1 cellular context compared by ENCODE assay signal in the genomic region with DNA sequence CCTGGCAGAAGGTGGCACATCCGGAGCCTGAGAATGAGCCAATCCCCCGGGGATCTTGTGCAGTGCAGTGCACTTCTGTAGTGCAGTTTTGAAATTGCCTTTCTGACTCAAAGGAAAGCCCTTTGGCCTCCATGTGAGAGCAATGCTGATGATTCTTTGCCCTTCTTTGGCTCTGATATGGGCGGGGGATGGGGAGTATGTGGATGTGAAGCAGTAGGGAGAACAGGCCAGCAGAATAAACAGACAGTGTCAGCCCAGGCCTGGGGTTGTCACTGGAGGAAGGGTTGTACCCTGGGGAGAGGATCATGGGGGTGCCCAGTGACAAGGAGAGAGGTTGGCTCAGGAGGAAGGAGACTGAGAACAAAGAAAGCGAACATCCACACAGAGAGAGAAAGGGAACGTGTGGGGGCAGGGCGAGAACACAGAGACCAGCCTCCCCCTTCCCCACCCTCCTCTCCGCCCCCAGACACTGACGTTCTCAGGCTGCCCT.
A peak's percentile ranks its signal among the peaks of the same experiment; 100 is the strongest.
TF ChIP-seq lines count a peak whose summit lies in the region.

No MANE protein-coding gene starts in this region.

TF ChIP-seq in GM12878, 131 proteins besides CTCF, POLR2A, EP300 and RAD21 (continued from another document):
- TF ChIP-seq CHD2 (IDR thresholded peaks at IDR 0.05; ENCODE audit: borderline replicate concordance, low read depth, low read length), result 0 out of 2 replicates have a peak, but pooled peaks have one; percentile 12
- no peak for TF ChIP-seq ZZZ3 (IDR thresholded peaks at IDR 0.05; ENCODE audit: control insufficient read depth, insufficient read length, low read depth)
- TF ChIP-seq POU2F2 (IDR thresholded peaks at IDR 0.05; ENCODE audit: borderline replicate concordance, low read depth, low read length), result no peak
- TF ChIP-seq, protein P1, sequence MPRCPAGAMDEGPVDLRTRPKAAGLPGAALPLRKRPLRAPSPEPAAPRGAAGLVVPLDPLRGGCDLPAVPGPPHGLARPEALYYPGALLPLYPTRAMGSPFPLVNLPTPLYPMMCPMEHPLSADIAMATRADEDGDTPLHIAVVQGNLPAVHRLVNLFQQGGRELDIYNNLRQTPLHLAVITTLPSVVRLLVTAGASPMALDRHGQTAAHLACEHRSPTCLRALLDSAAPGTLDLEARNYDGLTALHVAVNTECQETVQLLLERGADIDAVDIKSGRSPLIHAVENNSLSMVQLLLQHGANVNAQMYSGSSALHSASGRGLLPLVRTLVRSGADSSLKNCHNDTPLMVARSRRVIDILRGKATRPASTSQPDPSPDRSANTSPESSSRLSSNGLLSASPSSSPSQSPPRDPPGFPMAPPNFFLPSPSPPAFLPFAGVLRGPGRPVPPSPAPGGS (IDR thresholded peaks at IDR 0.05; ENCODE audit: borderline replicate concordance, insufficient read depth, low read depth, low read length, poor library complexity, severe bottlenecking), result peak; percentile 40
- TF ChIP-seq ATF2 (IDR thresholded peaks at IDR 0.05; ENCODE audit: low read length), result peak; percentile 42; the same call in 1 of the 2 replicates
- no peak for TF ChIP-seq TCF3 (IDR thresholded peaks at IDR 0.05; ENCODE audit: borderline replicate concordance, insufficient read depth, low read depth, low read length)
- 0 out of 2 replicates have a peak, but pooled peaks have one; percentile 15 for TF ChIP-seq YY1 (IDR thresholded peaks at IDR 0.05; ENCODE audit: low read depth, low read length)
- peak; percentile 70 for TF ChIP-seq ZNF687 (IDR thresholded peaks at IDR 0.05)
- peak in 1 of 2 experiments; percentile 38; a peak in 1 of 4 replicates for TF ChIP-seq SRF (IDR thresholded peaks at IDR 0.05; ENCODE audit: low read depth in 2 of 2, low read length in 2 of 2)
- TF ChIP-seq ASH2L (IDR thresholded peaks at IDR 0.05; ENCODE audit: borderline replicate concordance, low read depth), result no peak
- TF ChIP-seq ETV6 (conservative IDR thresholded peaks at IDR 0.05 in 1 of 2, IDR thresholded peaks at IDR 0.05 in 1 of 2; ENCODE audit: borderline replicate concordance in 1 of 2, low read depth in 1 of 2), result peak in 1 of 2 experiments; percentile 38; a peak in 2 of 4 replicates
